Comparison of ENCODE assay signal across 1 cellular context in genomic region chr10:100345570-100346330, GRCh38.
TF ChIP-seq lines count a peak whose summit lies in the region.

No MANE protein-coding gene starts in this region.

TF ChIP-seq in GM23338, 12 proteins besides CTCF, POLR2A, EP300 and RAD21:
- TF ChIP-seq REST (IDR thresholded peaks at IDR 0.05; ENCODE audit: unreplicated experiment) (no peak), POLR2AphosphoS5 (IDR thresholded peaks at IDR 0.05; ENCODE audit: low read depth) (0 out of 2 replicates have a peak, but pooled peaks have one; percentile 33), ETS1 (IDR thresholded peaks at IDR 0.05) (no peak)
